ENCODE assay signal across 8 cellular contexts in genomic region chr1:159798893-159799292, GRCh38. TPM values are rescaled to one million over a fixed set of nuclear protein-coding genes. Genes with fewer than 3 reads are reported as not detected.
DNase-seq lines count a peak whose midpoint lies in the region; ATAC-seq and TF ChIP-seq lines count a peak whose summit lies in the region.

No MANE protein-coding gene starts in this region.

- peaks cover 3% of the 10 kb centered on the region for H3K27me3 Mint-ChIP-seq in activated CD4-positive, alpha-beta memory T cell treated with anti-CD3 and anti-CD28 coated beads for 36 hours
- peaks cover 0 to 4% (median 0%) of the 10 kb centered on the region in 5 donors for H3K27me3 Mint-ChIP-seq in naive thymus-derived CD8-positive, alpha-beta T cell

- CTCF ChIA-PET in activated CD4-positive, alpha-beta memory T cell treated with anti-CD3 and anti-CD28 coated beads for 36 hours (lab: Charles Lee), result interaction anchor here (0.9 to 13.2 kb wide), 31 partner anchors 10 to 666 kb away, joined by 3 to 431 read pairs (median 4); partner anchors contain the start of genes DUSP23 and IGSF9

- no peaks in the 10 kb centered on the region for H3K36me3 Mint-ChIP-seq in activated CD4-positive, alpha-beta memory T cell treated with anti-CD3 and anti-CD28 coated beads for 36 hours
- no peaks in the 10 kb centered on the region for H3K36me3 Mint-ChIP-seq in naive thymus-derived CD8-positive, alpha-beta T cell

- no peak for TF ChIP-seq POLR2A in esophagus muscularis mucosa (IDR thresholded peaks at IDR 0.05; ENCODE audit: low read depth)

- no peak overlapping the region for H3K4me3 ChIP-seq in esophagus muscularis mucosa
- no peak overlapping the region for H3K4me3 ChIP-seq in upper lobe of right lung

- ATAC-seq in naive thymus-derived CD8-positive, alpha-beta T cell, result peak; percentile 53 to 83
- ATAC-seq in upper lobe of right lung (peak; percentile 95), GM21528 (IDR thresholded peaks at IDR 0.05; ENCODE audit: low FRiP score, unreplicated experiment) (no peak)

- TF ChIP-seq CTCF in esophagus muscularis mucosa (IDR thresholded peaks at IDR 0.05) (peak; percentile 72 to 73 (median 72)), upper lobe of right lung (IDR thresholded peaks at IDR 0.05) (peak; percentile 82)

- no peak overlapping the region for H3K27ac ChIP-seq in esophagus muscularis mucosa (replicated peaks in 1 of 4)
- H3K27ac ChIP-seq in upper lobe of right lung, result no peak overlapping the region

- peaks cover 13% of the 10 kb centered on the region for H3K4me1 Mint-ChIP-seq in activated CD4-positive, alpha-beta memory T cell treated with anti-CD3 and anti-CD28 coated beads for 36 hours (ENCODE audit: low read depth)
- peaks cover 21 to 53% (median 35%) of the 10 kb centered on the region in 4 donors for H3K4me1 Mint-ChIP-seq in naive thymus-derived CD8-positive, alpha-beta T cell

- H3K4me3 Mint-ChIP-seq in activated CD4-positive, alpha-beta memory T cell treated with anti-CD3 and anti-CD28 coated beads for 36 hours, result no peak overlapping the region
- no peak overlapping the region for H3K4me3 Mint-ChIP-seq in naive thymus-derived CD8-positive, alpha-beta T cell

- H3K9me3 ChIP-seq in esophagus muscularis mucosa (no peaks in the 10 kb centered on the region), upper lobe of right lung (no peaks in the 10 kb centered on the region)

- POLR2A ChIA-PET in activated CD4-positive, alpha-beta memory T cell treated with anti-CD3 and anti-CD28 coated beads for 36 hours (lab: Charles Lee), result interaction anchor here (1.3 kb wide), 1 partner anchor 97 kb away, joined by 4 read pairs; no protein-coding TSS in a partner anchor
- POLR2A ChIA-PET in naive thymus-derived CD8-positive, alpha-beta T cell (lab: Charles Lee), result interaction anchor here (0.7 to 1.9 kb wide), 2 partner anchors 56 to 125 kb away, joined by 3 to 4 read pairs; no protein-coding TSS in a partner anchor

- no peaks in the 10 kb centered on the region for H3K36me3 ChIP-seq in esophagus muscularis mucosa
- no peaks in the 10 kb centered on the region for H3K36me3 ChIP-seq in upper lobe of right lung

- peaks cover 0 to 25% (median 0%) of the 10 kb centered on the region in 4 donors for H3K27me3 ChIP-seq in esophagus muscularis mucosa
- no peaks in the 10 kb centered on the region for H3K27me3 ChIP-seq in upper lobe of right lung

- DNase-seq in D341Med (ENCODE audit: low spot score) (peak; percentile 81), HT-29 (ENCODE audit: low spot score) (peak; percentile 90), NCI-H748 (lab: John Stamatoyannopoulos, UW; ENCODE audit: unreplicated experiment) (peak; percentile 87), esophagus muscularis mucosa (ENCODE audit: extremely low spot score) (no peak), upper lobe of right lung (no peak)
- DNase-seq in activated CD4-positive, alpha-beta memory T cell treated with anti-CD3 and anti-CD28 coated beads for 36 hours, result peak; percentile 61
- peak in 8 of 10 donors; percentile 13 to 44 (median 34) for DNase-seq in naive thymus-derived CD8-positive, alpha-beta T cell

- H3K9me3 Mint-ChIP-seq in activated CD4-positive, alpha-beta memory T cell treated with anti-CD3 and anti-CD28 coated beads for 36 hours, result no peaks in the 10 kb centered on the region
- no peaks in the 10 kb centered on the region for H3K9me3 Mint-ChIP-seq in naive thymus-derived CD8-positive, alpha-beta T cell

- intact Hi-C loops in activated CD4-positive, alpha-beta memory T cell treated with anti-CD3 and anti-CD28 coated beads for 36 hours (cut with micrococcal nuclease), result loop anchor here (1.0 to 10.0 kb wide), 5 partner anchors 19 to 664 kb away; partner anchors contain the start of gene DUSP23
- intact Hi-C loops in esophagus muscularis mucosa (cut with DNase I), result loop anchor here (1.0 to 5.0 kb wide), 2 partner anchors 92 to 208 kb away; no protein-coding TSS in a partner anchor
- intact Hi-C loops in upper lobe of right lung (cut with DNase I), result loop anchor here (5.0 kb wide), 1 partner anchor 93 kb away; no protein-coding TSS in a partner anchor

- H3K27ac Mint-ChIP-seq in activated CD4-positive, alpha-beta memory T cell treated with anti-CD3 and anti-CD28 coated beads for 36 hours, result no peak overlapping the region
- peak overlapping the region in 3 of 10 donors; percentile 6 to 16 (median 6) for H3K27ac Mint-ChIP-seq in naive thymus-derived CD8-positive, alpha-beta T cell

- 0% methylated on average over 2 of the region's 2 CpGs for WGBS in esophagus muscularis mucosa

- TF ChIP-seq EP300 in esophagus muscularis mucosa (IDR thresholded peaks at IDR 0.05), result no peak

- H3K4me1 ChIP-seq in esophagus muscularis mucosa (no peaks in the 10 kb centered on the region), upper lobe of right lung (peaks cover 4% of the 10 kb centered on the region)

RNA-seq across cellular contexts. Expression of gene FCRL6, which starts 3.3 kb away (rescaled TPM):
- not detected in 2 replicates for total RNA-seq in HT-29 (2014; rRNA removed; shearing (Covaris generic))
- not detected for total RNA-seq in activated CD4-positive, alpha-beta memory T cell treated with anti-CD3 and anti-CD28 coated beads for 36 hours
- total RNA-seq in esophagus muscularis mucosa (under 1 TPM in 1 of 4 donors, not detected in 3; 0.45 TPM), upper lobe of right lung (3.2 TPM)
- 1 to 10 TPM; 2.1 TPM for total RNA-seq in naive thymus-derived CD8-positive, alpha-beta T cell
- polyA plus RNA-seq in naive thymus-derived CD8-positive, alpha-beta T cell, result 100 to 1,000 TPM in 1 of 3 donors, 1 to 10 TPM in 2; 2.1 to 127 (median 6.6) TPM

RNA-seq across cellular contexts. Expression of gene DUSP23, which starts 18.1 kb away (rescaled TPM):
- 97.5 and 108 TPM in 2 replicates for total RNA-seq in HT-29 (2014; rRNA removed; shearing (Covaris generic))
- 10 to 100 TPM; 26.9 to 28.3 TPM for total RNA-seq in activated CD4-positive, alpha-beta memory T cell treated with anti-CD3 and anti-CD28 coated beads for 36 hours
- total RNA-seq in esophagus muscularis mucosa (10 to 100 TPM; 43.2 to 75.2 (median 50.1) TPM), upper lobe of right lung (71.1 TPM)
- total RNA-seq in naive thymus-derived CD8-positive, alpha-beta T cell, result 10 to 100 TPM; 13.0 to 15.6 TPM
- 10 to 100 TPM; 50.0 to 57.7 (median 54.3) TPM for polyA plus RNA-seq in naive thymus-derived CD8-positive, alpha-beta T cell

RNA-seq across cellular contexts. Expression of gene SLAMF8, which starts 27.8 kb away (rescaled TPM):
- not detected in 2 replicates for total RNA-seq in HT-29 (2014; rRNA removed; shearing (Covaris generic))
- under 1 TPM; 0.53 to 0.55 TPM for total RNA-seq in activated CD4-positive, alpha-beta memory T cell treated with anti-CD3 and anti-CD28 coated beads for 36 hours
- 1 to 10 TPM; 1.9 to 8.4 (median 3.5) TPM for total RNA-seq in esophagus muscularis mucosa
- under 1 TPM; 0.10 to 0.36 TPM for total RNA-seq in naive thymus-derived CD8-positive, alpha-beta T cell
- 1 to 10 TPM in 1 of 3 donors, under 1 TPM in 2; 0.47 to 3.0 (median 0.64) TPM for polyA plus RNA-seq in naive thymus-derived CD8-positive, alpha-beta T cell
- 34.6 TPM for total RNA-seq in upper lobe of right lung

Comparison
In these comparisons a context has a peak if more than half of its experiments do, and no peak if none do; other contexts are left out.
1. DNase-seq: peak in D341Med (single experiment), HT-29 (single experiment), NCI-H748 (single experiment), activated CD4-positive, alpha-beta memory T cell treated with anti-CD3 and anti-CD28 coated beads for 36 hours (single experiment) and naive thymus-derived CD8-positive, alpha-beta T cell (8 of 10); none in esophagus muscularis mucosa (single experiment) and upper lobe of right lung (single experiment).